In the genomic region with DNA sequence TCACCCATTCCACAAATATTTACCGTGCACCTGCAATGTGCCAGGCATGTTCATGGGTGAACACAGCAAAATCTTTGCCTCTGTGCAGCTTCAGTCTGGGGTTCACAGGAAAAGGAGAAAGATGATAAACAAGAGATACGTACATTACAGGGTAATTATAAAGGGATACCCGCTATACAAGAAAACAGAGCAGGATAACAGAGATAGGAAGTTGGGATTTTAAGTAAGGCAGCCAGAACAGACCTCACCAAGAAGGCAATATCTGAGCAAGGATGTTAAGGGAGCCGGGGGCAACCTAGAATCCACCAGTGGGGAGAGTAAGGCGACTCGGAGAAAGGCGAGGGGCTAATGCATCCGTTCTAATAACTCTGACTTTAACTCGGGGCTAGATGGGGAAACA, we compare ENCODE assay signal across 8 cellular contexts. TPM values are rescaled to one million over a fixed set of nuclear protein-coding genes. Genes with fewer than 3 reads are reported as not detected.
A peak's percentile ranks its signal among the peaks of the same experiment; 100 is the strongest.
DNase-seq lines count a peak whose midpoint lies in the region; ATAC-seq, FAIRE-seq and TF ChIP-seq lines count a peak whose summit lies in the region.

No MANE protein-coding gene starts in this region.

- H3K4me2 ChIP-seq in K562 (ENCODE audit: insufficient read depth, low read length) (peak overlapping the region; percentile 93), mesendoderm (ENCODE audit: low read length) (peak overlapping the region; percentile 84)

- DNase-seq in HL-60 (ENCODE audit: low read depth in 1 of 2, low spot score in 1 of 2) (no peak), K562 (ENCODE audit: extremely low read depth in 1 of 4, low spot score in 3 of 4) (peak in 1 of 4 experiments; percentile 25), mesendoderm (no peak), RKO (ENCODE audit: low spot score) (no peak), GM13976 (ENCODE audit: low spot score) (no peak)
- DNase-seq in stimulated activated CD4-positive, alpha-beta T cell treated with anti-CD3 and anti-CD28 coated beads, Interleukin-15, amount 100 ng/mL, for 24 hours: no peak

- no peak for TF ChIP-seq POLR2A in K562 (conservative IDR thresholded peaks at IDR 0.05)

- in situ Hi-C loops in K562 (cut with MboI) (no loop called here), GM13976 (cut with MboI; ENCODE audit: low sequenced_read_pairs, unreplicated experiment) (no loop called here)

- H3K27ac ChIP-seq in HL-60 (replicated peaks) (peak overlapping the region; percentile 55), K562 (ENCODE audit: extremely low read depth, low read depth, low read length) (peak overlapping the region; percentile 72), mesendoderm (ENCODE audit: low read depth, low read length) (peak overlapping the region; percentile 63)

- no peak overlapping the region for H2BK120ac ChIP-seq in mesendoderm (ENCODE audit: low read depth, low read length)

- BruUV-seq in K562 (replicated peaks; lab: Mats Ljungman, UMichigan): TSS peak; percentile 83

- intact Hi-C loops in K562 (cut with micrococcal nuclease): no loop called here

- WGBS in K562 (ENCODE audit: insufficient coverage, low coverage, missing lambda C conversion rate): 2% methylated on average over 9 of the region's 9 CpGs
- WGBS in mesendoderm (ENCODE audit: extremely low coverage, insufficient coverage, low lambda C conversion rate): no CpG with 5 or more reads among the region's 9 CpGs

- H3K56ac ChIP-seq in mesendoderm (ENCODE audit: low read length): peak overlapping the region; percentile 93

- peak overlapping the region; percentile 98 for H2AFZ ChIP-seq in K562 (ENCODE audit: low read depth, low read length)

- H3K4me1 ChIP-seq in K562 (replicated peaks in 1 of 2; ENCODE audit: control insufficient read depth in 2 of 2, insufficient read depth in 2 of 2, low read length in 2 of 2) (peaks cover 0 to 10% of the 10 kb centered on the region in 2 experiments; a peak in 3 of 5 replicates), mesendoderm (ENCODE audit: control insufficient read depth, low read depth, low read length) (peaks cover 4% of the 10 kb centered on the region)

- no peak for TF ChIP-seq EP300 in K562 (IDR thresholded peaks at IDR 0.05; ENCODE audit: low read length)

- no peak overlapping the region for H2BK15ac ChIP-seq in mesendoderm (replicated peaks; ENCODE audit: low read depth)

- H3K79me1 ChIP-seq in mesendoderm (ENCODE audit: low read length): no peaks in the 10 kb centered on the region

- H3K36me3 ChIP-seq in K562 (ENCODE audit: control insufficient read depth, insufficient read depth, low read length) (peaks cover 13% of the 10 kb centered on the region; the same call in 1 of the 3 replicates), mesendoderm (ENCODE audit: control insufficient read depth, insufficient read depth, low read length) (no peaks in the 10 kb centered on the region)

- H3K18ac ChIP-seq in mesendoderm (ENCODE audit: low read length): peak overlapping the region; percentile 95

- POLR2A ChIA-PET in K562 (lab: Yijun Ruan, JAX): interaction anchor here (0.5 to 1.5 kb wide), 4 partner anchors 9 to 456 kb away, joined by 3 to 5 read pairs (median 4); no protein-coding TSS in a partner anchor

- TF ChIP-seq RAD21 in K562 (CRISPR knock-in tag; conservative IDR thresholded peaks at IDR 0.05 in 1 of 2, IDR thresholded peaks at IDR 0.05 in 1 of 2): no peak

- H3K79me2 ChIP-seq in K562 (ENCODE audit: control insufficient read depth, insufficient read depth, low read length) (peaks cover 46% of the 10 kb centered on the region), mesendoderm (ENCODE audit: control insufficient read depth, insufficient read depth, low read length) (peaks cover 36% of the 10 kb centered on the region)

- no peak for FAIRE-seq in K562 (lab: Jason Lieb, UNC)

- H4K5ac ChIP-seq in mesendoderm (ENCODE audit: low read length): no peak overlapping the region

- H3K9ac ChIP-seq in K562 (ENCODE audit: insufficient read depth in 1 of 2, low read depth in 2 of 2, low read length in 2 of 2): peak overlapping the region; percentile 80 to 82; a peak in 3 of 4 replicates
- peak overlapping the region; percentile 90 for H3K9ac ChIP-seq in mesendoderm (ENCODE audit: low read length)

- peak overlapping the region; percentile 84 for H4K8ac ChIP-seq in mesendoderm (ENCODE audit: low read depth, low read length)

- no peak overlapping the region for H2AK5ac ChIP-seq in mesendoderm (ENCODE audit: low read length)

- ATAC-seq in GM19438 (IDR thresholded peaks at IDR 0.05; ENCODE audit: low read depth, unreplicated experiment) (peak; percentile 3), K562 (no peak), HG03469 (IDR thresholded peaks at IDR 0.05; ENCODE audit: unreplicated experiment) (no peak)

- TF ChIP-seq CTCF in HL-60 (IDR thresholded peaks at IDR 0.05; ENCODE audit: insufficient read depth, low read length) (no peak), K562 (IDR thresholded peaks at IDR 0.05 in 2 of 3, conservative IDR thresholded peaks at IDR 0.05 in 1 of 3; ENCODE audit: insufficient read depth in 2 of 3, low read depth in 1 of 3, low read length in 3 of 3) (no peak), GM13976 (IDR thresholded peaks at IDR 0.05; ENCODE audit: borderline replicate concordance, control extremely low read depth, extremely low read depth, insufficient read depth, missing control alignments) (no peak)

- no peaks in the 10 kb centered on the region for H3K9me3 ChIP-seq in K562 (replicated peaks; ENCODE audit: control insufficient read depth, insufficient read depth, low read depth, low read length)

- peaks cover 27% of the 10 kb centered on the region for H4K20me1 ChIP-seq in K562 (replicated peaks; ENCODE audit: control insufficient read depth, insufficient read depth, low read length)

- CTCF ChIA-PET in K562 (lab: Yijun Ruan, JAX; ENCODE audit: low intra/inter-chr PET ratio): no interaction called here

- H3K23ac ChIP-seq in mesendoderm (ENCODE audit: low read length): no peak overlapping the region

- H3K27me3 ChIP-seq in HL-60 (ENCODE audit: insufficient read depth, poor library complexity, severe bottlenecking): no peaks in the 10 kb centered on the region
- no peaks in the 10 kb centered on the region for H3K27me3 ChIP-seq in K562 (ENCODE audit: control insufficient read depth in 2 of 2, insufficient read depth in 2 of 2, low read length in 2 of 2)
- no peaks in the 10 kb centered on the region for H3K27me3 ChIP-seq in mesendoderm (ENCODE audit: insufficient read depth, low read length, poor library complexity)

- H3K9me1 ChIP-seq in K562 (ENCODE audit: control insufficient read depth, insufficient read depth, low read length): no peaks in the 10 kb centered on the region

- peak overlapping the region; percentile 51 for H3K4me3 ChIP-seq in HL-60 (replicated peaks; ENCODE audit: insufficient read depth, low read length)
- H3K4me3 ChIP-seq in K562: peak overlapping the region; percentile 98
- H3K4me3 ChIP-seq in mesendoderm (ENCODE audit: low read length): peak overlapping the region; percentile 79

- no peak overlapping the region for H2BK5ac ChIP-seq in mesendoderm (ENCODE audit: low read length)

- H3K4ac ChIP-seq in mesendoderm (ENCODE audit: low read depth, low read length): no peak overlapping the region

TF ChIP-seq in K562, 482 proteins besides CTCF, POLR2A, EP300 and RAD21 (continues in another document):
- TF ChIP-seq ETV6 (IDR thresholded peaks at IDR 0.05; ENCODE audit: borderline replicate concordance in 1 of 2, low read depth in 2 of 2, low read length in 1 of 2) (no peak), ETV6 (CRISPR knock-in tag; IDR thresholded peaks at IDR 0.05; ENCODE audit: borderline replicate concordance) (no peak), JUND (IDR thresholded peaks at IDR 0.05; ENCODE audit: borderline replicate concordance, low read depth, low read length) (no peak), JUND (tag; IDR thresholded peaks at IDR 0.05; ENCODE audit: borderline replicate concordance, low read depth, low read length) (0 out of 3 replicates have a peak, but pooled peaks have one; percentile 9), ZC3H8 (IDR thresholded peaks at IDR 0.05) (0 out of 2 replicates have a peak, but pooled peaks have one; percentile 57), CC2D1A (IDR thresholded peaks at IDR 0.05) (0 out of 2 replicates have a peak, but pooled peaks have one; percentile 18)

RNA-seq across cellular contexts. Expression of a gene that starts 0.8 kb away (rescaled TPM):
- total RNA-seq in K562 (2011; cell fraction: chromatin; rRNA removed; ENCODE audit: low replicate concordance): 35.9 and 44.5 TPM in 2 replicates
- total RNA-seq in K562 (2011; cell fraction: nucleolus; rRNA removed): 23.2 and 23.3 TPM in 2 replicates
- 33.0 and 46.1 TPM in 2 replicates for total RNA-seq in K562 (2011; cell fraction: nucleoplasm; rRNA removed)
- total RNA-seq in K562 (2014; rRNA removed) (43.9 and 47.6 TPM in 2 replicates), K562 (2014; rRNA removed; fragmentation: Illumina TruSeq; extraction: Trizol) (133 and 144 TPM in 2 replicates), K562 (2015; rRNA removed; fragmentation: Illumina TruSeq; extraction: Trizol) (108 and 114 TPM in 2 replicates), K562 (2021) (129 and 134 TPM in 2 replicates)
- polyA plus RNA-seq in K562 (2011; rRNA removed) (128 and 165 TPM in 2 replicates), K562 (2014; fragmentation: Illumina TruSeq; extraction: Trizol) (141 and 184 TPM in 2 replicates), K562 (2014; fragmentation: Nextera tagmentation; extraction: Ambion mirVana) (10 to 100 TPM; 14.5 to 30.4 TPM), K562 (2014; rRNA removed) (86.3 and 86.9 TPM in 2 replicates)
- polyA plus RNA-seq in K562 (2011; cell fraction: cytosol; rRNA removed): 87.8 and 95.1 TPM in 2 replicates
- polyA plus RNA-seq in K562 (2011; cell fraction: nucleus; rRNA removed): 40.4 and 42.4 TPM in 2 replicates
- polyA plus RNA-seq in K562 (2012): 61.4 and 102 TPM in 2 replicates
- polyA minus RNA-seq in K562 (2011; rRNA and poly(A)+ RNA removed): 139 and 204 TPM in 2 replicates
- 116 and 172 TPM in 2 replicates for polyA minus RNA-seq in K562 (2011; cell fraction: cytosol; rRNA and poly(A)+ RNA removed)
- polyA minus RNA-seq in K562 (2011; cell fraction: nucleus; rRNA and poly(A)+ RNA removed): 19.4 and 33.5 TPM in 2 replicates
- polyA plus RNA-seq in mesendoderm (2013, experiment 1 of 2): 172 TPM
- polyA plus RNA-seq in mesendoderm (2013, experiment 2 of 2): 180 TPM
